In genomic region chr1:234845836-234846235, GRCh38 we compare ENCODE assay signal across 20 cellular contexts.
A peak's percentile ranks its signal among the peaks of the same experiment; 100 is the strongest.
DNase-seq lines count a peak whose midpoint lies in the region; FAIRE-seq and TF ChIP-seq lines count a peak whose summit lies in the region.
"Had no signal": no experiment of that assay in that cellular context is flagged by ENCODE, and none has a peak within 500 bp of the region (broad histone marks: within the 10 kb centered on the region; RNA-seq: fewer than 3 reads in every experiment).

No MANE protein-coding gene starts in this region.

- no peak for TF ChIP-seq EP300 in SK-N-SH (IDR thresholded peaks at IDR 0.05; ENCODE audit: borderline replicate concordance in 1 of 2, low read depth in 1 of 2, low read length in 1 of 2)

- H3K9me3 Mint-ChIP-seq in CD14-positive monocyte: peaks cover 0 to 5% (median 0%) of the 10 kb centered on the region in 7 donors
- H3K9me3 Mint-ChIP-seq in CD4-positive, alpha-beta memory T cell: peaks cover 0 to 2% (median 0%) of the 10 kb centered on the region in 8 donors
- no peaks in the 10 kb centered on the region for H3K9me3 Mint-ChIP-seq in dendritic cell treated with granulocyte-macrophage colony-stimulating factor and Interleukin-4, amounts not matched to agents 40 ng/mL and 50 ng/mL, for 4 days
- H3K9me3 Mint-ChIP-seq: HFFc6 had no signal

- intact Hi-C loops in CD14-positive monocyte (cut with micrococcal nuclease): loop anchor here (2.0 to 10.0 kb wide), 2 partner anchors 131 to 351 kb away; no protein-coding TSS in a partner anchor
- intact Hi-C loops in CD4-positive, alpha-beta memory T cell (cut with micrococcal nuclease): loop anchor here (1.0 to 10.0 kb wide), 4 partner anchors 121 to 235 kb away; no protein-coding TSS in a partner anchor
- intact Hi-C loops in dendritic cell treated with granulocyte-macrophage colony-stimulating factor and Interleukin-4, amounts not matched to agents 40 ng/mL and 50 ng/mL, for 4 days (cut with micrococcal nuclease): no loop called here

- H3K27me3 ChIP-seq in CD4-positive, alpha-beta memory T cell (ENCODE audit: insufficient read depth, low read length): no peaks in the 10 kb centered on the region
- H3K27me3 ChIP-seq in SK-N-SH (ENCODE audit: insufficient read depth): no peaks in the 10 kb centered on the region
- H3K27me3 ChIP-seq: foreskin keratinocyte, Peyer's patch had no signal

- no peak overlapping the region for H3K4me2 ChIP-seq in SK-N-SH

- H3K4me3 ChIP-seq in CD4-positive, alpha-beta memory T cell (ENCODE audit: low read length in 2 of 2): no peak overlapping the region
- H3K4me3 ChIP-seq in SK-N-SH (ENCODE audit: low read depth in 2 of 2, low read length in 1 of 2): no peak overlapping the region
- H3K4me3 ChIP-seq: coronary artery, Peyer's patch, SK-N-MC had no signal

- H3K27ac Mint-ChIP-seq in CD14-positive monocyte: peak overlapping the region in 6 of 7 donors; percentile 23 to 99 (median 95)
- peak overlapping the region; percentile 80 to 98 (median 97) for H3K27ac Mint-ChIP-seq in CD4-positive, alpha-beta memory T cell
- peak overlapping the region; percentile 96 for H3K27ac Mint-ChIP-seq in dendritic cell treated with granulocyte-macrophage colony-stimulating factor and Interleukin-4, amounts not matched to agents 40 ng/mL and 50 ng/mL, for 4 days
- H3K27ac Mint-ChIP-seq: brain, HFFc6, nephron, progenitor cell of endocrine pancreas had no signal

- POLR2A ChIA-PET in CD4-positive, alpha-beta memory T cell (lab: Charles Lee; ENCODE audit: partially characterized antibody): interaction anchor here (0.6 to 5.1 kb wide), 17 partner anchors 12 to 245 kb away, joined by 3 to 40 read pairs (median 6); partner anchors contain the start of gene IRF2BP2
- POLR2A ChIA-PET in SK-N-SH (lab: Yijun Ruan, JAX): no interaction called here

- TF ChIP-seq RAD21 in SK-N-SH (IDR thresholded peaks at IDR 0.05; ENCODE audit: low read length): no peak

- H3K36me3 Mint-ChIP-seq in CD14-positive monocyte: peaks cover 0 to 3% of the 10 kb centered on the region in 2 donors
- H3K36me3 Mint-ChIP-seq in CD4-positive, alpha-beta memory T cell: no peaks in the 10 kb centered on the region
- no peaks in the 10 kb centered on the region for H3K36me3 Mint-ChIP-seq in dendritic cell treated with granulocyte-macrophage colony-stimulating factor and Interleukin-4, amounts not matched to agents 40 ng/mL and 50 ng/mL, for 4 days (ENCODE audit: low read depth)
- H3K36me3 Mint-ChIP-seq: brain had no signal

- H3F3A ChIP-seq in SK-N-SH (replicated peaks; ENCODE audit: insufficient read depth): peaks cover 6% of the 10 kb centered on the region

- H3K4me3 Mint-ChIP-seq in CD14-positive monocyte: no peak overlapping the region
- peak overlapping the region in 7 of 8 donors; percentile 51 to 87 (median 71) for H3K4me3 Mint-ChIP-seq in CD4-positive, alpha-beta memory T cell
- no peak overlapping the region for H3K4me3 Mint-ChIP-seq in dendritic cell treated with granulocyte-macrophage colony-stimulating factor and Interleukin-4, amounts not matched to agents 40 ng/mL and 50 ng/mL, for 4 days
- H3K4me3 Mint-ChIP-seq: brain, HFFc6, nephron had no signal

- no peaks in the 10 kb centered on the region for H3K79me2 ChIP-seq in SK-N-SH (ENCODE audit: insufficient read depth)

- CTCF ChIA-PET in CD4-positive, alpha-beta memory T cell (lab: Charles Lee; ENCODE audit: partially characterized antibody): interaction anchor here (0.5 to 3.0 kb wide), 8 partner anchors 8 to 260 kb away, joined by 3 to 13 read pairs (median 4); no protein-coding TSS in a partner anchor
- CTCF ChIA-PET in SK-N-SH (lab: Yijun Ruan, JAX): no interaction called here

- no peak for TF ChIP-seq CTCF in CD14-positive monocyte (IDR thresholded peaks at IDR 0.05)
- TF ChIP-seq CTCF in SK-N-SH (IDR thresholded peaks at IDR 0.05): no peak

- H3K27me3 Mint-ChIP-seq in CD14-positive monocyte (ENCODE audit: low read depth in 3 of 3): no peaks in the 10 kb centered on the region
- no peaks in the 10 kb centered on the region for H3K27me3 Mint-ChIP-seq in CD4-positive, alpha-beta memory T cell
- no peaks in the 10 kb centered on the region for H3K27me3 Mint-ChIP-seq in dendritic cell treated with granulocyte-macrophage colony-stimulating factor and Interleukin-4, amounts not matched to agents 40 ng/mL and 50 ng/mL, for 4 days
- H3K27me3 Mint-ChIP-seq: progenitor cell of endocrine pancreas had no signal

- H3K9me3 ChIP-seq in CD4-positive, alpha-beta memory T cell (ENCODE audit: control insufficient read depth in 1 of 2, low read length in 2 of 2): no peaks in the 10 kb centered on the region
- H3K9me3 ChIP-seq in SK-N-SH: no peaks in the 10 kb centered on the region
- H3K9me3 ChIP-seq: Peyer's patch had no signal

- peak; percentile 11 for FAIRE-seq in TTC549 (lab: Jason Lieb, UNC)
- no peak for FAIRE-seq in urothelium cell line (lab: Jason Lieb, UNC)

- H3K36me3 ChIP-seq in CD4-positive, alpha-beta memory T cell (ENCODE audit: insufficient read depth, low read length): no peaks in the 10 kb centered on the region
- H3K36me3 ChIP-seq in SK-N-SH (replicated peaks in 1 of 2; ENCODE audit: control insufficient read depth in 1 of 2, insufficient read depth in 2 of 2, low read length in 1 of 2): no peaks in the 10 kb centered on the region
- H3K36me3 ChIP-seq: Peyer's patch had no signal

- peaks cover 95% of the 10 kb centered on the region for H3K4me1 Mint-ChIP-seq in CD14-positive monocyte
- peaks cover 49 to 67% (median 57%) of the 10 kb centered on the region in 4 donors for H3K4me1 Mint-ChIP-seq in CD4-positive, alpha-beta memory T cell
- peaks cover 88% of the 10 kb centered on the region for H3K4me1 Mint-ChIP-seq in dendritic cell treated with granulocyte-macrophage colony-stimulating factor and Interleukin-4, amounts not matched to agents 40 ng/mL and 50 ng/mL, for 4 days (ENCODE audit: low read depth)

- DNase-seq in CD14-positive monocyte (ENCODE audit: low spot score): no peak
- DNase-seq in CD4-positive, alpha-beta memory T cell: peak in 1 of 5 donors; percentile 41
- no peak for DNase-seq in urothelium cell line (ENCODE audit: low spot score)
- no peak for DNase-seq in SK-N-SH
- no peak for DNase-seq in stimulated activated CD4-positive, alpha-beta T cell treated with anti-CD3 and anti-CD28 coated beads, Interleukin-4, amount 100 ng/mL, for 4 hours
- DNase-seq: activated gamma-delta T cell, DMS153, foreskin keratinocyte, HFFc6, NCI-H187 treated with DMSO at 0.1 percent for 48 hours, NCI-H226, Peyer's patch, substantia nigra had no signal

- no peak overlapping the region for H3K9ac ChIP-seq in SK-N-SH

- no peaks in the 10 kb centered on the region for H3K9me2 ChIP-seq in SK-N-SH

- no peak overlapping the region for H2AFZ ChIP-seq in SK-N-SH (ENCODE audit: low read depth)

- peaks cover 66% of the 10 kb centered on the region for H3K4me1 ChIP-seq in CD4-positive, alpha-beta memory T cell (ENCODE audit: insufficient read depth, low read length)
- peaks cover 9% of the 10 kb centered on the region in 2 experiments; a peak in 3 of 4 replicates for H3K4me1 ChIP-seq in SK-N-SH (ENCODE audit: control insufficient read depth in 1 of 2, insufficient read depth in 2 of 2, low read depth in 1 of 2, low read length in 1 of 2)
- H3K4me1 ChIP-seq: foreskin keratinocyte had no signal

- WGBS in SK-N-SH (ENCODE audit: low lambda C conversion rate): 83% methylated on average over 2 of the region's 2 CpGs

- peak overlapping the region; percentile 48 for H3K27ac ChIP-seq in CD4-positive, alpha-beta memory T cell (ENCODE audit: low read depth, low read length)
- H3K27ac ChIP-seq in SK-N-SH (ENCODE audit: low read depth in 2 of 2, low read length in 1 of 2): no peak overlapping the region
- H3K27ac ChIP-seq: coronary artery, foreskin keratinocyte, Peyer's patch, SK-N-MC had no signal

- H4K20me1 ChIP-seq in SK-N-SH (ENCODE audit: insufficient read depth): no peaks in the 10 kb centered on the region

TF ChIP-seq in SK-N-SH, 30 proteins besides CTCF, POLR2A, EP300 and RAD21 (continues in another document):
- TF ChIP-seq NFIC (IDR thresholded peaks at IDR 0.05; ENCODE audit: borderline replicate concordance) (no peak), JUND (IDR thresholded peaks at IDR 0.05) (no peak), MEF2A (IDR thresholded peaks at IDR 0.05; ENCODE audit: borderline replicate concordance, low read depth) (no peak), TAF1 (IDR thresholded peaks at IDR 0.05; ENCODE audit: borderline replicate concordance, low read depth, low read length) (no peak), ELF1 (IDR thresholded peaks at IDR 0.05) (no peak), CHD2 (IDR thresholded peaks at IDR 0.05; ENCODE audit: low read length, partially characterized antibody) (no peak), NRF1 (IDR thresholded peaks at IDR 0.05; ENCODE audit: low read depth, low read length) (no peak), FOSL2 (IDR thresholded peaks at IDR 0.05; ENCODE audit: borderline replicate concordance, low read depth) (no peak), YY1 (IDR thresholded peaks at IDR 0.05; ENCODE audit: low read depth) (no peak), EZH2phosphoT487 (IDR thresholded peaks at IDR 0.05; ENCODE audit: borderline replicate concordance, low read depth) (no peak), GABPA (IDR thresholded peaks at IDR 0.05; ENCODE audit: low read depth) (no peak)
- TF ChIP-seq, protein P1, sequence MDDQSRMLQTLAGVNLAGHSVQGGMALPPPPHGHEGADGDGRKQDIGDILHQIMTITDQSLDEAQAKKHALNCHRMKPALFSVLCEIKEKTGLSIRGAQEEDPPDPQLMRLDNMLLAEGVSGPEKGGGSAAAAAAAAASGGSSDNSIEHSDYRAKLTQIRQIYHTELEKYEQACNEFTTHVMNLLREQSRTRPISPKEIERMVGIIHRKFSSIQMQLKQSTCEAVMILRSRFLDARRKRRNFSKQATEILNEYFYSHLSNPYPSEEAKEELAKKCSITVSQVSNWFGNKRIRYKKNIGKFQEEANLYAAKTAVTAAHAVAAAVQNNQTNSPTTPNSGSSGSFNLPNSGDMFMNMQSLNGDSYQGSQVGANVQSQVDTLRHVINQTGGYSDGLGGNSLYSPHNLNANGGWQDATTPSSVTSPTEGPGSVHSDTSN (IDR thresholded peaks at IDR 0.05): no peak
- TF ChIP-seq, protein P2, sequence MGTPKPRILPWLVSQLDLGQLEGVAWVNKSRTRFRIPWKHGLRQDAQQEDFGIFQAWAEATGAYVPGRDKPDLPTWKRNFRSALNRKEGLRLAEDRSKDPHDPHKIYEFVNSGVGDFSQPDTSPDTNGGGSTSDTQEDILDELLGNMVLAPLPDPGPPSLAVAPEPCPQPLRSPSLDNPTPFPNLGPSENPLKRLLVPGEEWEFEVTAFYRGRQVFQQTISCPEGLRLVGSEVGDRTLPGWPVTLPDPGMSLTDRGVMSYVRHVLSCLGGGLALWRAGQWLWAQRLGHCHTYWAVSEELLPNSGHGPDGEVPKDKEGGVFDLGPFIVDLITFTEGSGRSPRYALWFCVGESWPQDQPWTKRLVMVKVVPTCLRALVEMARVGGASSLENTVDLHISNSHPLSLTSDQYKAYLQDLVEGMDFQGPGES (IDR thresholded peaks at IDR 0.05; ENCODE audit: low read depth, low read length): no peak

Comparison
In these comparisons a context has a peak if more than half of its experiments do, and no peak if none do; other contexts are left out.
1. H3K4me3 Mint-ChIP-seq: peak in CD4-positive, alpha-beta memory T cell (7 of 8); none in CD14-positive monocyte (0 of 2) and dendritic cell treated with granulocyte-macrophage colony-stimulating factor and Interleukin-4, amounts not matched to agents 40 ng/mL and 50 ng/mL, for 4 days (single experiment).
2. Peak in every context shown above with its lines, with median percentiles within 50 percentile points of each other: H3K27ac Mint-ChIP-seq.